Comparison of ENCODE assay signal across 41 cellular contexts in the genomic region with DNA sequence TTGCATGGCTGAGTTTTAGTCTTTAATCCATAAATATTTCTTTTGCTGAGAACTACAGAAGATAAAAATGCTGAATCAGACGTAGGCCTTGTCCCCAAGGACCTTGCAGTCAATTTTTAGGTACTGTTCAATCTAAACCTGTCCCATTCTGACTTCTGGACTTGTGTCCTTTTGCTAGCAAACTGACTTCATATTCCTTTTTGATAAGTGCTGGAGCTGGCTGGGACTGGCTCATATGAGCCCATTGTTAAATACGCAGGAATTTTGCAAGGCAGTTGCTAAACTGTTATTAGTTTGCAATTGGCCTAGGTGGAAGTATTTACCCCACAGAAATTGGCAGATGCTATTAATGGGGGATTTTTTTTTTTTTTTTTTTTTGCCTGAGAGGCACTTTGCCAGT.
"Had no signal": no experiment of that assay in that cellular context is flagged by ENCODE, and none has a peak within 500 bp of the region (broad histone marks: within the 10 kb centered on the region; RNA-seq: fewer than 3 reads in every experiment).

No MANE protein-coding gene starts in this region.

- H3K27ac Mint-ChIP-seq: activated naive CD4-positive, alpha-beta T cell treated with anti-CD3 and anti-CD28 coated beads for 36 hours; activated naive CD4-positive, alpha-beta T cell treated with anti-CD3 and anti-CD28 coated beads, Interleukin-2, amount 10 ng/mL, durations not matched to agents 7 days and 5 days; activated naive CD4-positive, alpha-beta T cell treated with anti-CD3 and anti-CD28 coated beads, Interleukin-2, amount 50 U/mL, for 24 hours; activated naive CD4-positive, alpha-beta T cell treated with anti-CD3 and anti-CD28 coated beads, Interleukin-2, amount 50 U/mL, for 72 hours; activated naive CD8-positive, alpha-beta T cell; activated naive CD8-positive, alpha-beta T cell treated with anti-CD3 and anti-CD28 coated beads for 36 hours; activated naive CD8-positive, alpha-beta T cell treated with anti-CD3 and anti-CD28 coated beads, Interleukin-2, amount 10 ng/mL, durations not matched to agents 7 days and 5 days; activated naive CD8-positive, alpha-beta T cell treated with anti-CD3 and anti-CD28 coated beads, Interleukin-2, amount 50 U/mL, for 24 hours; activated T-cell treated with anti-CD3 and anti-CD28 coated beads, Interleukin-2, amount 50 U/mL, for 24 hours; activated T-cell treated with anti-CD3 and anti-CD28 coated beads, Interleukin-2, amount 50 U/mL, for 72 hours; activated T-helper 1 cell treated with anti-CD3 and anti-CD28 coated beads, Interleukin-12 subunit alpha, Interleukin-12 subunit beta, Interleukin-2, Interleukin-4 antibody, amounts not matched to agents 30 ng/mL and 10 ng/mL and 1 ng/mL, durations not matched to agents 14 hours and 24 hours and 36 hours; activated T-helper 17 cell treated with anti-CD3 and anti-CD28 coated beads, Interleukin-2, amount 50 U/mL, for 72 hours; activated T-helper 2 cell treated with anti-CD3 and anti-CD28 coated beads, Interferon-gamma antibody, Interleukin-2, Interleukin-4, amounts not matched to agents 10 μg/mL and 5 μg/mL and 100 μg/mL, durations not matched to agents 14 hours and 24 hours and 36 hours; brain had no signal

- H3K27ac ChIP-seq: adrenal gland, ascending aorta, body of pancreas, brain microvascular endothelial cell, breast epithelium, cardiac muscle cell had no signal

- H3K27me3 ChIP-seq: adrenal gland, ascending aorta, body of pancreas, brain microvascular endothelial cell, breast epithelium, cardiac muscle cell had no signal

- H3K36me3 ChIP-seq: adrenal gland, ascending aorta, brain microvascular endothelial cell, breast epithelium, cardiac muscle cell had no signal

- H3K4me3 ChIP-seq: adrenal gland, ascending aorta, body of pancreas, breast epithelium, cardiac muscle cell had no signal

- H3K4me1 Mint-ChIP-seq: activated naive CD4-positive, alpha-beta T cell treated with anti-CD3 and anti-CD28 coated beads, Interleukin-2, amount 10 ng/mL, durations not matched to agents 7 days and 5 days; activated naive CD4-positive, alpha-beta T cell treated with anti-CD3 and anti-CD28 coated beads, Interleukin-2, amount 50 U/mL, for 24 hours; activated naive CD8-positive, alpha-beta T cell treated with anti-CD3 and anti-CD28 coated beads for 36 hours; activated naive CD8-positive, alpha-beta T cell treated with anti-CD3 and anti-CD28 coated beads, Interleukin-2, amount 10 ng/mL, durations not matched to agents 7 days and 5 days; activated naive CD8-positive, alpha-beta T cell treated with anti-CD3 and anti-CD28 coated beads, Interleukin-2, amount 50 U/mL, for 24 hours; activated T-helper 17 cell treated with anti-CD3 and anti-CD28 coated beads, Interleukin-2, amount 50 U/mL, for 72 hours; central memory CD8-positive, alpha-beta T cell had no signal

- H3K27me3 Mint-ChIP-seq: activated naive CD4-positive, alpha-beta T cell treated with anti-CD3 and anti-CD28 coated beads, Interleukin-2, amount 10 ng/mL, durations not matched to agents 7 days and 5 days; activated naive CD4-positive, alpha-beta T cell treated with anti-CD3 and anti-CD28 coated beads, Interleukin-2, amount 50 U/mL, for 24 hours; activated naive CD8-positive, alpha-beta T cell; activated naive CD8-positive, alpha-beta T cell treated with anti-CD3 and anti-CD28 coated beads for 36 hours; activated naive CD8-positive, alpha-beta T cell treated with anti-CD3 and anti-CD28 coated beads, Interleukin-2, amount 10 ng/mL, durations not matched to agents 7 days and 5 days; activated naive CD8-positive, alpha-beta T cell treated with anti-CD3 and anti-CD28 coated beads, Interleukin-2, amount 50 U/mL, for 24 hours; activated T-cell treated with anti-CD3 and anti-CD28 coated beads, Interleukin-2, amount 50 U/mL, for 24 hours; activated T-helper 17 cell treated with anti-CD3 and anti-CD28 coated beads, Interleukin-2, amount 50 U/mL, for 72 hours; brain; central memory CD8-positive, alpha-beta T cell had no signal

- H3K4me1 ChIP-seq: adrenal gland, ascending aorta, body of pancreas, breast epithelium had no signal

- H3K9me3 Mint-ChIP-seq: activated naive CD4-positive, alpha-beta T cell treated with anti-CD3 and anti-CD28 coated beads, Interleukin-2, amount 50 U/mL, for 24 hours; brain had no signal

- ATAC-seq: activated naive CD4-positive, alpha-beta T cell treated with anti-CD3 and anti-CD28 coated beads, Interleukin-2, amount 50 U/mL, for 72 hours; activated naive CD8-positive, alpha-beta T cell treated with anti-CD3 and anti-CD28 coated beads, Interleukin-2, amount 50 U/mL, for 24 hours; activated T-cell treated with anti-CD3 and anti-CD28 coated beads, Interleukin-2, amount 50 U/mL, for 4 hours; activated T-cell treated with anti-CD3 and anti-CD28 coated beads, Interleukin-2, amount 50 U/mL, for 72 hours; activated T-helper 17 cell treated with anti-CD3 and anti-CD28 coated beads, Interleukin-2, amount 50 U/mL, for 72 hours; body of pancreas had no signal

- FAIRE-seq: astrocyte, bronchial epithelial cell had no signal

- DNase-seq: activated effector memory CD4-positive, alpha-beta T cell treated with anti-CD3 and anti-CD28 coated beads, Interleukin-2, amount 50 U/mL, for 16 hours; activated effector memory CD4-positive, alpha-beta T cell treated with Interleukin-2 at 50 U/mL for 16 hours; activated gamma-delta T cell; activated gamma-delta T cell treated with Interleukin-2 at 50 U/mL for 16 hours; activated naive CD4-positive, alpha-beta T cell; activated naive CD4-positive, alpha-beta T cell treated with anti-CD3 and anti-CD28 coated beads for 36 hours; activated naive CD4-positive, alpha-beta T cell treated with anti-CD3 and anti-CD28 coated beads, Interleukin-2, amount 10 ng/mL, durations not matched to agents 7 days and 5 days; activated naive CD4-positive, alpha-beta T cell treated with anti-CD3 and anti-CD28 coated beads, Interleukin-2, amount 50 U/mL, for 16 hours; activated naive CD4-positive, alpha-beta T cell treated with Interleukin-2 at 50 U/mL for 16 hours; activated naive CD8-positive, alpha-beta T cell treated with anti-CD3 and anti-CD28 coated beads for 36 hours; activated naive CD8-positive, alpha-beta T cell treated with anti-CD3 and anti-CD28 coated beads, Interleukin-2, amount 10 ng/mL, durations not matched to agents 7 days and 5 days; activated naive CD8-positive, alpha-beta T cell treated with anti-CD3 and anti-CD28 coated beads, Interleukin-2, amount 50 U/mL, for 24 hours; activated T-cell treated with anti-CD3 and anti-CD28 coated beads for 4 hours; activated T-cell treated with anti-CD3 and anti-CD28 coated beads, Interleukin-2, amount 50 U/mL, for 1 hour; activated T-cell treated with anti-CD3 and anti-CD28 coated beads, Interleukin-2, amount 50 U/mL, for 24 hours; activated T-cell treated with anti-CD3 and anti-CD28 coated beads, Interleukin-2, amount 50 U/mL, for 4 hours; activated T-cell treated with anti-CD3 and anti-CD28 coated beads, Interleukin-2, amount 50 U/mL, for 48 hours; activated T-cell treated with anti-CD3 and anti-CD28 coated beads, Interleukin-2, amount 50 U/mL, for 72 hours; adrenal gland; amniotic stem cell; amygdala; anterior cingulate cortex; aorta; body of pancreas; brain microvascular endothelial cell; caudate nucleus; central memory CD4-positive, alpha-beta T cell; cerebellar nuclear complex had no signal

- H3K9me3 ChIP-seq: adrenal gland, ascending aorta, body of pancreas, breast epithelium had no signal

- H3K4me3 Mint-ChIP-seq: activated naive CD4-positive, alpha-beta T cell treated with anti-CD3 and anti-CD28 coated beads for 36 hours; activated naive CD4-positive, alpha-beta T cell treated with anti-CD3 and anti-CD28 coated beads, Interleukin-2, amount 10 ng/mL, durations not matched to agents 7 days and 5 days; activated naive CD4-positive, alpha-beta T cell treated with anti-CD3 and anti-CD28 coated beads, Interleukin-2, amount 50 U/mL, for 24 hours; activated naive CD8-positive, alpha-beta T cell; activated naive CD8-positive, alpha-beta T cell treated with anti-CD3 and anti-CD28 coated beads for 36 hours; activated naive CD8-positive, alpha-beta T cell treated with anti-CD3 and anti-CD28 coated beads, Interleukin-2, amount 10 ng/mL, durations not matched to agents 7 days and 5 days; activated naive CD8-positive, alpha-beta T cell treated with anti-CD3 and anti-CD28 coated beads, Interleukin-2, amount 50 U/mL, for 24 hours; activated T-cell treated with anti-CD3 and anti-CD28 coated beads, Interleukin-2, amount 50 U/mL, for 24 hours; activated T-cell treated with anti-CD3 and anti-CD28 coated beads, Interleukin-2, amount 50 U/mL, for 4 hours; activated T-cell treated with anti-CD3 and anti-CD28 coated beads, Interleukin-2, amount 50 U/mL, for 72 hours; activated T-helper 1 cell treated with anti-CD3 and anti-CD28 coated beads, Interleukin-12 subunit alpha, Interleukin-12 subunit beta, Interleukin-2, Interleukin-4 antibody, amounts not matched to agents 30 ng/mL and 10 ng/mL and 1 ng/mL, durations not matched to agents 14 hours and 24 hours and 36 hours; activated T-helper 17 cell treated with anti-CD3 and anti-CD28 coated beads, Interleukin-2, amount 50 U/mL, for 72 hours; brain; central memory CD8-positive, alpha-beta T cell had no signal

- H3K36me3 Mint-ChIP-seq: activated naive CD4-positive, alpha-beta T cell treated with anti-CD3 and anti-CD28 coated beads, Interleukin-2, amount 10 ng/mL, durations not matched to agents 7 days and 5 days; activated naive CD4-positive, alpha-beta T cell treated with anti-CD3 and anti-CD28 coated beads, Interleukin-2, amount 50 U/mL, for 24 hours; activated naive CD4-positive, alpha-beta T cell treated with anti-CD3 and anti-CD28 coated beads, Interleukin-2, amount 50 U/mL, for 72 hours; activated naive CD8-positive, alpha-beta T cell; activated naive CD8-positive, alpha-beta T cell treated with anti-CD3 and anti-CD28 coated beads for 36 hours; activated naive CD8-positive, alpha-beta T cell treated with anti-CD3 and anti-CD28 coated beads, Interleukin-2, amount 10 ng/mL, durations not matched to agents 7 days and 5 days; brain had no signal
